8 cellular contexts compared by ENCODE assay signal in the genomic region with DNA sequence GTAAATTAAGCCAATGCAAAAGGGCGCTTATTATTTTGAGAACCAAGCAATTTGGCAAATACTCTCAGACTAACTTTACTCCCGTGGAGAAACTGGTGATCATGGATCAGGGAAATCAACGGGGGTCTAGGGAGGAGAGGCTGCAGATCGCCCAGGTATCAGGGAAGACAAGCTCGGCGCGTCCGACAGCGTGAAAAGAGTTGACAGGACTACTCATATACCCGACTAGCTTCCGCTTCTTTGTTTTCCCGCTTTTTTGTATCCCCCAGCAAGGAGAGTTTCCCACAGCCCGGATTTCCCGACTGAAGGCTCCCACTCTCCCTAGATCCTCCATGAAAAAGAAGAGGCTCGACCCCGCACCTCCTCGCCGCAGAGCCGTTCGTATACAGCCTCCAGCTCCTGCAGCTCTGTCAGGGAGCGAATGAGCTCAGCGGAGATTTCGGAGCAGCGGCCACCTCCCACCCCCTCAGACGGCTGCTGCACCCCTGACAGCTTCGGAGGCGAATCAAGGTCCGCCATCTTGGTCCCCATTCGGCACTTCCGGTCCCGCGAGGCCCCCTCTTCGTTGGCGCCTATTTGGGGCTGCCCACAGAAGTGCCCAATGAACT. TPM values are rescaled to one million over a fixed set of nuclear protein-coding genes. Genes with fewer than 3 reads are reported as not detected.
DNase-seq lines count a peak whose midpoint lies in the region; ATAC-seq and TF ChIP-seq lines count a peak whose summit lies in the region.

A gene (minus strand): TSS at position 542 of the 608 bp plus-strand sequence. CDS start 11 bp downstream, at position 531.

- no peak for TF ChIP-seq CTCF in endodermal cell (conservative IDR thresholded peaks at IDR 0.05)

- WGBS in endodermal cell (ENCODE audit: insufficient coverage in 1 of 2, insufficient read length in 1 of 2), 2 experiments, result 0 to 1% methylated on average over 20 to 34 of the region's 34 CpGs

- H3K36me3 ChIP-seq in NT2/D1 (ENCODE audit: insufficient read depth, insufficient read length, low read length), result peaks cover 39% of the 10 kb centered on the region
- peaks cover 26% of the 10 kb centered on the region for H3K36me3 ChIP-seq in endodermal cell (ENCODE audit: control insufficient read depth, insufficient read depth, low read length)

- H3K27me3 ChIP-seq in NT2/D1 (ENCODE audit: insufficient read depth, insufficient read length), result no peaks in the 10 kb centered on the region
- no peaks in the 10 kb centered on the region for H3K27me3 ChIP-seq in endodermal cell (ENCODE audit: control insufficient read depth, insufficient read depth, low read length, poor library complexity, severe bottlenecking)

- peak within 1 kb of the TSS; percentile 96 for H3K27ac Mint-ChIP-seq in endodermal cell

- H3K36me3 Mint-ChIP-seq in endodermal cell (ENCODE audit: low read depth), result peaks cover 26% of the 10 kb centered on the region

- H3K4me1 Mint-ChIP-seq in endodermal cell, result peaks cover 27% of the 10 kb centered on the region

- no peaks in the 10 kb centered on the region for H3K27me3 Mint-ChIP-seq in endodermal cell (ENCODE audit: insufficient read depth)

- H3K4me3 Mint-ChIP-seq in endodermal cell, result peak within 1 kb of the TSS; percentile 92

- H3K9ac ChIP-seq in NT2/D1 (ENCODE audit: insufficient read length, low read depth), result peak within 1 kb of the TSS; percentile 98
- peak within 1 kb of the TSS; percentile 96 for H3K9ac ChIP-seq in endodermal cell (ENCODE audit: extremely low read depth, low read length, poor library complexity, severe bottlenecking)

- no peaks in the 10 kb centered on the region for H3K9me3 Mint-ChIP-seq in endodermal cell

- peak; percentile 88 for DNase-seq in AG08396 (ENCODE audit: low spot score)
- DNase-seq in NT2/D1 (ENCODE audit: low read depth, low spot score), result peak; percentile 83
- DNase-seq in activated CD8-positive, alpha-beta memory T cell treated with anti-CD3 and anti-CD28 coated beads, Interleukin-2, amount 50 U/mL, for 24 hours (ENCODE audit: extremely low read depth), result peak; percentile 82
- DNase-seq in endodermal cell, result peak; percentile 94
- DNase-seq in mesenteric fat pad (ENCODE audit: low spot score), result peak; percentile 94
- DNase-seq in stimulated activated CD8-positive, alpha-beta memory T cell treated with anti-CD3 and anti-CD28 coated beads, Interleukin-15, amount 100 ng/mL, for 24 hours (ENCODE audit: low read depth), result peak; percentile 63

- H3K27ac ChIP-seq in endodermal cell (ENCODE audit: low read depth, low read length), result peak within 1 kb of the TSS; percentile 95

- H3K4me3 ChIP-seq in NT2/D1 (ENCODE audit: insufficient read length, low read depth) (peak within 1 kb of the TSS; percentile 99), endodermal cell (ENCODE audit: low read length) (peak within 1 kb of the TSS; percentile 100)

- no peaks in the 10 kb centered on the region for H3K9me3 ChIP-seq in NT2/D1 (ENCODE audit: insufficient read depth, low read length)
- H3K9me3 ChIP-seq in endodermal cell (ENCODE audit: control insufficient read depth, low read length), result no peaks in the 10 kb centered on the region

- ATAC-seq in GM19023 (IDR thresholded peaks at IDR 0.05; ENCODE audit: unreplicated experiment) (peak; percentile 65), HG03460 (IDR thresholded peaks at IDR 0.05; ENCODE audit: unreplicated experiment) (peak; percentile 51)

- H3K4me1 ChIP-seq in NT2/D1 (ENCODE audit: insufficient read depth, insufficient read length) (no peaks in the 10 kb centered on the region), endodermal cell (ENCODE audit: control insufficient read depth, insufficient read depth, low read length) (no peaks in the 10 kb centered on the region)

RNA-seq across cellular contexts. Expression of the gene that starts here (rescaled TPM):
- total RNA-seq in endodermal cell (10 to 100 TPM; 62.7 to 71.4 TPM), mesenteric fat pad (36.9 TPM)
- 45.1 TPM for polyA plus RNA-seq in endodermal cell (2013, experiment 1 of 2)
- polyA plus RNA-seq in endodermal cell (2013, experiment 2 of 2), result 43.5 TPM

Comparison
In these comparisons a context has a peak if more than half of its experiments do, and no peak if none do; other contexts are left out.
1. Peak in every context shown above with its lines: DNase-seq, ATAC-seq, H3K4me3 ChIP-seq and H3K27ac ChIP-seq.